In the genomic region with DNA sequence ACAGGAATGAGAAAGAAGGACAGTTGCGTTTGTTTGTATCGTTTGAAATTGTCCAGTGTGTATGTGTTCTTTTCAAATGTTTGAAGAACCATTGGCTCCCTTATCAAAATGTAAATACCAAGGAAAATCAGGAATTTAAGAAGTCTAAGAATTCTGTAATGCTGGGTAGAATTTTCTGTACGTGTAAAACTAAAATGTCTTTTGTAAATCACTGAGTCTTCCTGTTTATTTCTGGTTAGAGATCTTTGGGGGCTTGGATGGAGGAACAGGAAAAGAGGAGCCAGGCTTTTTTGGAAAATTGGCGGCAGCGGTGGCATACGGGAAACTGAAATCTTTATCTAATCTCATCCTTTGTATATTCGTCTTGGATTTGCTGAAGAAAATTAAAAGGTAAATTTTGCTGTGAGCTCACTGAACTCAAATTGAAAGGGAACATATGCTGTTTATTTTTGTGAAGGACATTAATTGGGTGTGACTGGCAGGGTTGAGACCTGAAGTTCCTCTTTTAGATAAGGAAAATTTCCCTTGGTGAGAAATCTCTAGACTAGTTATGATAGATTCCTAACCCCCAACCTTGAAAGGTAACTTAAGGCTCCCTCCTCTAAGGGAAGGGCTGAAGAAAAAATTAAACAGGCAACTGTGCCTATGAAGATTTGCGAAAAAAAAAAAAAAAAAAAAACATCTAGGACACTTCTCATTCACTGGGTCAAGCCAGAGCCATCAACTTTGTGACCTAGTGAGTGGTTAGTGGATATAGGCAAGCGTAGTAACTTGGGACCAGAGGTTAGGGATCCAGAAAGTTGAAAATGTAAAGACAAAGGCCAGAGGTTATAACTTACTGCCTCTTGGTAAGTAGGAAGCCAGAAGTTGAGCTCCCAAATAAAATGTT, we compare ENCODE assay signal across 8 cellular contexts. TPM values are rescaled to one million over a fixed set of nuclear protein-coding genes. Genes with fewer than 3 reads are reported as not detected.
DNase-seq lines count a peak whose midpoint lies in the region; ATAC-seq and TF ChIP-seq lines count a peak whose summit lies in the region.

No MANE protein-coding gene starts in this region.

- H3F3A ChIP-seq in MM.1S (ENCODE audit: insufficient read depth, low read length) = peaks cover 30% of the 10 kb centered on the region

- H2AFZ ChIP-seq in MM.1S (ENCODE audit: low read length) = peak overlapping the region; percentile 91

- H3K27me3 Mint-ChIP-seq in CD8-positive, alpha-beta memory T cell = peaks cover 9 to 14% of the 10 kb centered on the region in 2 donors
- peaks cover 19% of the 10 kb centered on the region for H3K27me3 Mint-ChIP-seq in brain
- H3K27me3 Mint-ChIP-seq in natural killer cell treated with Interleukin-12 subunit alpha and Interleukin-12 subunit beta and Interleukin-15 and Interleukin-18, amount 100 ng/mL, for 72 hours = peaks cover 0 to 6% of the 10 kb centered on the region in 2 donors

- DNase-seq in CD8-positive, alpha-beta memory T cell = no peak
- no peak for DNase-seq in MM.1S
- DNase-seq in natural killer cell treated with Interleukin-12 subunit alpha and Interleukin-12 subunit beta and Interleukin-15 and Interleukin-18, amount 100 ng/mL, for 72 hours (ENCODE audit: low spot score) = no peak
- DNase-seq in 8988T = no peak
- no peak for DNase-seq in kidney glomerular epithelial cell (lab: John Stamatoyannopoulos, UW)
- DNase-seq in NCI-H526 treated with DMSO at 0.1 percent for 48 hours (lab: John Stamatoyannopoulos, UW) = no peak
- DNase-seq in AML-193 (lab: John Stamatoyannopoulos, UW) = no peak

- H3K9ac ChIP-seq in MM.1S (ENCODE audit: low read length) = peak overlapping the region; percentile 81

- CTCF ChIA-PET in CD8-positive, alpha-beta memory T cell (lab: Charles Lee) = interaction anchor here (0.7 to 1.9 kb wide), 12 partner anchors 7 to 395 kb away, joined by 3 to 48 read pairs (median 6); no protein-coding TSS in a partner anchor

- peak overlapping the region; percentile 94 for H3K4me2 ChIP-seq in MM.1S (ENCODE audit: low read depth, low read length)

- peak overlapping the region; percentile 67 for H3K4me3 ChIP-seq in CD8-positive, alpha-beta memory T cell (ENCODE audit: low read length)
- peak overlapping the region; percentile 56 for H3K4me3 ChIP-seq in MM.1S (ENCODE audit: low read length)

- no peaks in the 10 kb centered on the region for H3K9me3 ChIP-seq in CD8-positive, alpha-beta memory T cell (ENCODE audit: low read length)
- H3K9me3 ChIP-seq in MM.1S (replicated peaks; ENCODE audit: insufficient read depth, low read length) = no peaks in the 10 kb centered on the region

- H3K36me3 ChIP-seq in CD8-positive, alpha-beta memory T cell (ENCODE audit: insufficient read depth, low read length) = no peaks in the 10 kb centered on the region
- no peaks in the 10 kb centered on the region for H3K36me3 ChIP-seq in MM.1S (replicated peaks; ENCODE audit: insufficient read depth, low read length)

- H3K4me1 ChIP-seq in CD8-positive, alpha-beta memory T cell (ENCODE audit: insufficient read depth, low read length) = peaks cover 10% of the 10 kb centered on the region
- H3K4me1 ChIP-seq in MM.1S (ENCODE audit: low read length) = peaks cover 16% of the 10 kb centered on the region

- peaks cover 7 to 13% (median 9%) of the 10 kb centered on the region in 5 donors for H3K9me3 Mint-ChIP-seq in CD8-positive, alpha-beta memory T cell
- peaks cover 7 to 22% (median 15%) of the 10 kb centered on the region in 5 experiments for H3K9me3 Mint-ChIP-seq in brain
- H3K9me3 Mint-ChIP-seq in natural killer cell treated with Interleukin-12 subunit alpha and Interleukin-12 subunit beta and Interleukin-15 and Interleukin-18, amount 100 ng/mL, for 72 hours = peaks cover 4% of the 10 kb centered on the region

- peak overlapping the region in 7 of 8 donors; percentile 92 to 99 (median 95) for H3K27ac Mint-ChIP-seq in CD8-positive, alpha-beta memory T cell
- H3K27ac Mint-ChIP-seq in brain = peak overlapping the region; percentile 94 to 97 (median 96)
- H3K27ac Mint-ChIP-seq in natural killer cell treated with Interleukin-12 subunit alpha and Interleukin-12 subunit beta and Interleukin-15 and Interleukin-18, amount 100 ng/mL, for 72 hours = peak overlapping the region; percentile 91 to 92

- no peaks in the 10 kb centered on the region for H3K27me3 ChIP-seq in CD8-positive, alpha-beta memory T cell (ENCODE audit: insufficient read depth, low read length, poor library complexity, severe bottlenecking)
- no peaks in the 10 kb centered on the region for H3K27me3 ChIP-seq in MM.1S (replicated peaks; ENCODE audit: insufficient read depth, low read length)

- no peaks in the 10 kb centered on the region for H3K79me2 ChIP-seq in MM.1S (ENCODE audit: low read length)

- H3K4me1 Mint-ChIP-seq in CD8-positive, alpha-beta memory T cell = peaks cover 16 to 18% (median 17%) of the 10 kb centered on the region in 3 donors
- peaks cover 16% of the 10 kb centered on the region for H3K4me1 Mint-ChIP-seq in brain
- peaks cover 21% of the 10 kb centered on the region in 2 donors for H3K4me1 Mint-ChIP-seq in natural killer cell treated with Interleukin-12 subunit alpha and Interleukin-12 subunit beta and Interleukin-15 and Interleukin-18, amount 100 ng/mL, for 72 hours (ENCODE audit: low read depth in 2 of 2)

- no peak for TF ChIP-seq CTCF in MM.1S (IDR thresholded peaks at IDR 0.05; ENCODE audit: low read length)
- TF ChIP-seq CTCF in brain (conservative IDR thresholded peaks at IDR 0.05) = no peak

- H3K9me2 ChIP-seq in MM.1S (replicated peaks; ENCODE audit: insufficient read depth, low read length) = no peaks in the 10 kb centered on the region

- POLR2A ChIA-PET in CD8-positive, alpha-beta memory T cell (lab: Charles Lee) = interaction anchor here (1.6 to 1.7 kb wide), 2 partner anchors 45 to 242 kb away, joined by 6 to 12 read pairs; partner anchors contain the start of gene AP1G1

- H3K36me3 Mint-ChIP-seq in CD8-positive, alpha-beta memory T cell = peaks cover 0 to 10% (median 4%) of the 10 kb centered on the region in 3 donors
- H3K36me3 Mint-ChIP-seq in brain = peaks cover 4% of the 10 kb centered on the region
- H3K36me3 Mint-ChIP-seq in natural killer cell treated with Interleukin-12 subunit alpha and Interleukin-12 subunit beta and Interleukin-15 and Interleukin-18, amount 100 ng/mL, for 72 hours = peaks cover 4% of the 10 kb centered on the region

- no peak overlapping the region for H3K27ac ChIP-seq in CD8-positive, alpha-beta memory T cell (ENCODE audit: low read depth, low read length)
- H3K27ac ChIP-seq in MM.1S (ENCODE audit: low read length) = peak overlapping the region; percentile 91; the same call in 1 of the 2 replicates

- H4K20me1 ChIP-seq in MM.1S (ENCODE audit: insufficient read depth, low read length) = no peaks in the 10 kb centered on the region

- H3K4me3 Mint-ChIP-seq in CD8-positive, alpha-beta memory T cell = peak overlapping the region; percentile 81 to 97 (median 90)
- H3K4me3 Mint-ChIP-seq in brain = peak overlapping the region; percentile 91 to 95 (median 94)
- peak overlapping the region; percentile 90 for H3K4me3 Mint-ChIP-seq in natural killer cell treated with Interleukin-12 subunit alpha and Interleukin-12 subunit beta and Interleukin-15 and Interleukin-18, amount 100 ng/mL, for 72 hours

- ATAC-seq in natural killer cell treated with Interleukin-12 subunit alpha and Interleukin-12 subunit beta and Interleukin-15 and Interleukin-18, amount 100 ng/mL, for 72 hours = no peak

RNA-seq across cellular contexts. Expression of gene TAT, which starts 10.8 kb away (rescaled TPM):
- not detected for total RNA-seq in CD8-positive, alpha-beta memory T cell
- polyA plus RNA-seq in CD8-positive, alpha-beta memory T cell = 0.06 TPM
- 0.07 TPM for polyA plus RNA-seq in brain (ENCODE audit: insufficient read depth, low read depth, low replicate concordance)
- total RNA-seq in natural killer cell treated with Interleukin-12 subunit alpha and Interleukin-12 subunit beta and Interleukin-15 and Interleukin-18, amount 100 ng/mL, for 72 hours = not detected

RNA-seq across cellular contexts. Expression of gene CHST4, which starts 39.8 kb away (rescaled TPM):
- not detected for total RNA-seq in CD8-positive, alpha-beta memory T cell
- not detected for polyA plus RNA-seq in CD8-positive, alpha-beta memory T cell
- 0.78 TPM for polyA plus RNA-seq in brain (ENCODE audit: insufficient read depth, low read depth, low replicate concordance)
- total RNA-seq in natural killer cell treated with Interleukin-12 subunit alpha and Interleukin-12 subunit beta and Interleukin-15 and Interleukin-18, amount 100 ng/mL, for 72 hours = not detected

RNA-seq across cellular contexts. Expression of gene MARVELD3, which starts 59.9 kb away (rescaled TPM):
- not detected for total RNA-seq in CD8-positive, alpha-beta memory T cell
- polyA plus RNA-seq in CD8-positive, alpha-beta memory T cell = not detected
- polyA plus RNA-seq in brain (ENCODE audit: insufficient read depth, low read depth, low replicate concordance) = 3.4 TPM
- not detected for total RNA-seq in natural killer cell treated with Interleukin-12 subunit alpha and Interleukin-12 subunit beta and Interleukin-15 and Interleukin-18, amount 100 ng/mL, for 72 hours
